In genomic region chr15:70698991-70699390, GRCh38 we compare ENCODE assay signal across 20 cellular contexts.
DNase-seq lines count a peak whose midpoint lies in the region; ATAC-seq and TF ChIP-seq lines count a peak whose summit lies in the region.
"Had no signal": no experiment of that assay in that cellular context is flagged by ENCODE, and none has a peak within 500 bp of the region (broad histone marks: within the 10 kb centered on the region; RNA-seq: fewer than 3 reads in every experiment).

No MANE protein-coding gene starts in this region.

- H3K4me1 ChIP-seq in breast epithelium (peaks cover 0 to 10% of the 10 kb centered on the region in 2 donors), mammary epithelial cell (ENCODE audit: insufficient read depth, low read length) (peaks cover 32% of the 10 kb centered on the region), esophagus muscularis mucosa (peaks cover 50 to 66% (median 62%) of the 10 kb centered on the region in 4 donors), osteoblast (ENCODE audit: insufficient read depth, low read length) (peaks cover 62% of the 10 kb centered on the region), upper lobe of right lung (peaks cover 24% of the 10 kb centered on the region)

- H3K79me2 ChIP-seq in mammary epithelial cell (ENCODE audit: insufficient read depth, low read length) (peaks cover 13% of the 10 kb centered on the region), osteoblast (ENCODE audit: insufficient read depth, low read length) (peaks cover 80% of the 10 kb centered on the region)

- dilution Hi-C loops in mammary epithelial cell (cut with HindIII; ENCODE audit: low sequenced_read_pairs) = no loop called here

- no TSS peak for BruUV-seq in mammary epithelial cell (replicated peaks; lab: Mats Ljungman, UMichigan)

- TF ChIP-seq EP300 in esophagus muscularis mucosa (IDR thresholded peaks at IDR 0.05) = no peak

- no peak for ATAC-seq in upper lobe of right lung
- ATAC-seq: esophagus mucosa; stimulated activated memory B cell treated with anti-CD40 and anti-IgM and Interleukin-4, amounts not matched to agents 10 μg/mL and 1 μg/mL and 100 μg/mL, for 72 hours had no signal

- TF ChIP-seq CTCF in breast epithelium (IDR thresholded peaks at IDR 0.05) = no peak
- no peak for TF ChIP-seq CTCF in mammary epithelial cell (conservative IDR thresholded peaks at IDR 0.05 in 1 of 2, IDR thresholded peaks at IDR 0.05 in 1 of 2; ENCODE audit: extremely low read depth in 1 of 2, insufficient read depth in 1 of 2, low read depth in 1 of 2, low read length in 2 of 2)
- TF ChIP-seq CTCF in esophagus muscularis mucosa (IDR thresholded peaks at IDR 0.05) = no peak
- TF ChIP-seq CTCF in osteoblast (IDR thresholded peaks at IDR 0.05; ENCODE audit: extremely low read depth, low read depth, low read length) = no peak
- TF ChIP-seq CTCF in upper lobe of right lung (IDR thresholded peaks at IDR 0.05) = no peak

- no peaks in the 10 kb centered on the region for H3K36me3 ChIP-seq in breast epithelium
- H3K36me3 ChIP-seq in mammary epithelial cell (ENCODE audit: insufficient read depth, low read length) = no peaks in the 10 kb centered on the region
- peaks cover 0 to 11% (median 0%) of the 10 kb centered on the region in 4 donors for H3K36me3 ChIP-seq in esophagus muscularis mucosa
- H3K36me3 ChIP-seq in osteoblast (ENCODE audit: insufficient read depth, low read length) = peaks cover 29% of the 10 kb centered on the region
- H3K36me3 ChIP-seq in upper lobe of right lung = no peaks in the 10 kb centered on the region

- H3K9me3 ChIP-seq in breast epithelium (no peaks in the 10 kb centered on the region), mammary epithelial cell (replicated peaks; ENCODE audit: insufficient read depth, low read length) (no peaks in the 10 kb centered on the region), esophagus muscularis mucosa (no peaks in the 10 kb centered on the region), osteoblast (ENCODE audit: low read depth, low read length) (no peaks in the 10 kb centered on the region), upper lobe of right lung (no peaks in the 10 kb centered on the region)
- H3K9me3 ChIP-seq: SJSA1 had no signal

- H3K4me3 ChIP-seq in breast epithelium (no peak overlapping the region), mammary epithelial cell (replicated peaks in 1 of 3; ENCODE audit: insufficient read depth in 1 of 3, low read depth in 2 of 3, low read length in 3 of 3) (no peak overlapping the region), esophagus muscularis mucosa (no peak overlapping the region), osteoblast (ENCODE audit: insufficient read depth, low read length) (no peak overlapping the region), upper lobe of right lung (no peak overlapping the region)
- H3K4me3 ChIP-seq: SJSA1, skin epidermis had no signal

- TF ChIP-seq POLR2A in breast epithelium (IDR thresholded peaks at IDR 0.05) = no peak
- TF ChIP-seq POLR2A in esophagus muscularis mucosa (IDR thresholded peaks at IDR 0.05; ENCODE audit: low read depth) = no peak

- DNase-seq in breast epithelium (ENCODE audit: low spot score in 2 of 2) = no peak
- DNase-seq in mammary epithelial cell = no peak
- DNase-seq in esophagus muscularis mucosa (ENCODE audit: extremely low spot score) = no peak
- no peak for DNase-seq in osteoblast (ENCODE audit: insufficient read length, low spot score, missing footprints)
- DNase-seq in upper lobe of right lung = no peak
- DNase-seq in cortex of kidney (lab: John Stamatoyannopoulos, UW) = no peak
- DNase-seq in NCI-H187 treated with DMSO at 0.1 percent for 48 hours (lab: John Stamatoyannopoulos, UW) = no peak
- DNase-seq in SW 1271 (lab: John Stamatoyannopoulos, UW) = no peak
- DNase-seq: 8988T; activated CD4-positive, alpha-beta T cell treated with anti-CD3 and anti-CD28 coated beads, Interleukin-2, amount 50 U/mL, for 4 hours; activated T-cell treated with anti-CD3 and anti-CD28 coated beads, Interleukin-2, amount 50 U/mL, for 48 hours; amniotic stem cell; CD4-positive, alpha-beta memory T cell; NCI-H2227 treated with DMSO at 0.1 percent for 48 hours had no signal

- H3K27ac ChIP-seq in breast epithelium (peak overlapping the region; percentile 23 to 49), mammary epithelial cell (ENCODE audit: insufficient read depth, low read depth, low read length) (no peak overlapping the region), esophagus muscularis mucosa (replicated peaks in 1 of 4) (peak overlapping the region; percentile 67 to 76 (median 71)), osteoblast (ENCODE audit: low read depth, low read length) (peak overlapping the region; percentile 1), upper lobe of right lung (peak overlapping the region; percentile 72)
- H3K27ac ChIP-seq: HL-60, KMS-11, SJSA1 had no signal

- no peak overlapping the region for H2AFZ ChIP-seq in mammary epithelial cell (ENCODE audit: low read depth, low read length)
- no peak overlapping the region for H2AFZ ChIP-seq in osteoblast (ENCODE audit: low read length)

- no peaks in the 10 kb centered on the region for H3K27me3 ChIP-seq in breast epithelium
- H3K27me3 ChIP-seq in mammary epithelial cell (ENCODE audit: insufficient read depth, low read length) = no peaks in the 10 kb centered on the region
- H3K27me3 ChIP-seq in esophagus muscularis mucosa = no peaks in the 10 kb centered on the region
- no peaks in the 10 kb centered on the region for H3K27me3 ChIP-seq in osteoblast (ENCODE audit: insufficient read depth, low read length)
- H3K27me3 ChIP-seq in upper lobe of right lung = no peaks in the 10 kb centered on the region
- H3K27me3 ChIP-seq: SJSA1 had no signal

- in situ Hi-C loops in mammary epithelial cell (cut with MboI; ENCODE audit: low sequenced_read_pairs in 2 of 2) = no loop called here

- 53% methylated on average over 1 of the region's 1 CpG for WGBS in mammary epithelial cell (ENCODE audit: low coverage, missing lambda C conversion rate)
- WGBS in esophagus muscularis mucosa = 67% methylated on average over 1 of the region's 1 CpG

- H4K20me1 ChIP-seq in mammary epithelial cell (ENCODE audit: insufficient read depth, low read length) = no peaks in the 10 kb centered on the region
- peaks cover 17% of the 10 kb centered on the region for H4K20me1 ChIP-seq in osteoblast (ENCODE audit: insufficient read depth, low read length)

- H3K4me2 ChIP-seq in mammary epithelial cell (ENCODE audit: insufficient read depth, low read depth, low read length) (no peak overlapping the region), osteoblast (ENCODE audit: insufficient read depth, low read length) (peak overlapping the region; percentile 32)
- H3K4me2 ChIP-seq: KMS-11 had no signal

- CTCF ChIA-PET in mammary epithelial cell (lab: Charles Lee; ENCODE audit: low non-redundant PET) = no interaction called here

- H3K9ac ChIP-seq in mammary epithelial cell (ENCODE audit: insufficient read depth, low read length) = no peak overlapping the region
- H3K9ac ChIP-seq: KMS-11 had no signal

- intact Hi-C loops in breast epithelium (cut with DNase I; ENCODE audit: low total_unique reads) = no loop called here
- intact Hi-C loops in mammary epithelial cell (cut with micrococcal nuclease) = no loop called here
- intact Hi-C loops in esophagus muscularis mucosa (cut with DNase I) = no loop called here
- intact Hi-C loops in upper lobe of right lung (cut with DNase I) = no loop called here
